Comparison of ENCODE assay signal across 20 cellular contexts in the genomic region with DNA sequence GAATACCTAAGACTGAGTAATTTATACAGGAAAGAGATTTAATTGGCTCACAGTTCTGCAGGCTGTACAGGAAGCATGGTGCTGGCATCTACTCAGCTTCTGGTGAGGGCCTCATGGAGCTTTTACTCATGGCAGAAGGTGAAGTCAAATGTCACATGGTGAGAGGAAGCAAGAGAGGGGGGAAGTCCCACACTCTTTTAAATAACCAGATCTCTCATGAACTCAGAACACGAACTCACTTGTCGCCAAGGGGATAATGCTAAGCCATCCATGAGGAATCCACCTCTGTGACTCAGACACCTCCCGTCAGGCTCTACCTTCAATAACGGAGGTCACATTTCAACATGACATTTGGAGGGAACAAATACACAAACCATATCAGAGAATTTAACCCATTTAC. TPM values are rescaled to one million over a fixed set of nuclear protein-coding genes. Genes with fewer than 3 reads are reported as not detected.
DNase-seq lines count a peak whose midpoint lies in the region; ATAC-seq, FAIRE-seq and TF ChIP-seq lines count a peak whose summit lies in the region.
"Had no signal": no experiment of that assay in that cellular context is flagged by ENCODE, and none has a peak within 500 bp of the region (broad histone marks: within the 10 kb centered on the region; RNA-seq: fewer than 3 reads in every experiment).

No MANE protein-coding gene starts in this region.

- peaks cover 13% of the 10 kb centered on the region for H3K36me3 ChIP-seq in bronchial epithelial cell (ENCODE audit: control insufficient read depth, insufficient read depth, low read length)
- H3K36me3 ChIP-seq in mesendoderm (ENCODE audit: control insufficient read depth, insufficient read depth, low read length), result no peaks in the 10 kb centered on the region

- FAIRE-seq in HTR-8/SVneo (lab: Jason Lieb, UNC), result peak; percentile 42
- FAIRE-seq in bronchial epithelial cell (lab: Jason Lieb, UNC), result no peak

- no peak for TF ChIP-seq CTCF in activated CD8-positive, alpha-beta T cell treated with anti-CD3 and anti-CD28 coated beads for 36 hours (IDR thresholded peaks at IDR 0.05)
- no peak for TF ChIP-seq CTCF in bronchial epithelial cell (IDR thresholded peaks at IDR 0.05; ENCODE audit: insufficient read depth, low read length, severe bottlenecking)

- peaks cover 59% of the 10 kb centered on the region for H3K36me3 Mint-ChIP-seq in activated CD8-positive, alpha-beta T cell treated with anti-CD3 and anti-CD28 coated beads for 36 hours (ENCODE audit: low read depth)
- peaks cover 55% of the 10 kb centered on the region for H3K36me3 Mint-ChIP-seq in activated CD8-positive, alpha-beta T cell treated with anti-CD3 and anti-CD28 coated beads, Interleukin-2, amount 10 ng/mL, durations not matched to agents 7 days and 5 days (ENCODE audit: low read depth)

- no peak overlapping the region for H3K56ac ChIP-seq in mesendoderm (ENCODE audit: low read length)

- H2BK120ac ChIP-seq in mesendoderm (ENCODE audit: low read depth, low read length), result no peak overlapping the region

- no peaks in the 10 kb centered on the region for H3K27me3 Mint-ChIP-seq in activated CD8-positive, alpha-beta T cell treated with anti-CD3 and anti-CD28 coated beads for 36 hours
- H3K27me3 Mint-ChIP-seq in activated CD8-positive, alpha-beta T cell treated with anti-CD3 and anti-CD28 coated beads, Interleukin-2, amount 10 ng/mL, durations not matched to agents 7 days and 5 days (ENCODE audit: low read depth), result no peaks in the 10 kb centered on the region
- H3K27me3 Mint-ChIP-seq: activated naive CD4-positive, alpha-beta T cell treated with anti-CD3 and anti-CD28 coated beads, Interleukin-2, amount 50 U/mL, for 24 hours; natural killer cell treated with Interleukin-12 subunit alpha and Interleukin-12 subunit beta and Interleukin-15 and Interleukin-18, amount 100 ng/mL, for 72 hours had no signal

- no peak overlapping the region for H4K5ac ChIP-seq in mesendoderm (ENCODE audit: low read length)

- no peak overlapping the region for H3K18ac ChIP-seq in mesendoderm (ENCODE audit: low read length)

- no peak overlapping the region for H2BK15ac ChIP-seq in mesendoderm (replicated peaks; ENCODE audit: low read depth)

- intact Hi-C loops in activated CD8-positive, alpha-beta T cell treated with anti-CD3 and anti-CD28 coated beads for 36 hours (cut with micrococcal nuclease), result no loop called here

- no peak overlapping the region for H3K27ac ChIP-seq in mesendoderm (ENCODE audit: low read depth, low read length)
- H3K27ac ChIP-seq: PC-9, tibial nerve had no signal

- no peak overlapping the region for H2AK5ac ChIP-seq in mesendoderm (ENCODE audit: low read length)

- DNase-seq in activated CD8-positive, alpha-beta T cell treated with anti-CD3 and anti-CD28 coated beads for 36 hours, result peak; percentile 18
- DNase-seq in activated CD8-positive, alpha-beta T cell treated with anti-CD3 and anti-CD28 coated beads, Interleukin-2, amount 10 ng/mL, durations not matched to agents 7 days and 5 days, result no peak
- DNase-seq in HTR-8/SVneo (ENCODE audit: insufficient read length, low spot score), result no peak
- peak; percentile 35 for DNase-seq in bronchial epithelial cell (ENCODE audit: low read depth)
- peak; percentile 40 for DNase-seq in mesendoderm
- no peak for DNase-seq in NCI-H748 treated with DMSO at 0.1 percent for 48 hours (lab: John Stamatoyannopoulos, UW)
- DNase-seq: activated CD4-positive, alpha-beta T cell treated with anti-CD3 and anti-CD28 coated beads for 4 hours; activated T-cell treated with anti-CD3 and anti-CD28 coated beads, Interleukin-2, amount 50 U/mL, for 48 hours; H7; islet precursor cell; MV-4-11; NCI-H446 treated with DMSO at 0.1 percent for 48 hours; SHP77 had no signal

- no peaks in the 10 kb centered on the region for H3K4me1 ChIP-seq in mesendoderm (ENCODE audit: control insufficient read depth, low read depth, low read length)

- no peak overlapping the region for H3K4me3 ChIP-seq in bronchial epithelial cell (ENCODE audit: low read depth, low read length)
- no peak overlapping the region for H3K4me3 ChIP-seq in mesendoderm (ENCODE audit: low read length)
- H3K4me3 ChIP-seq: PC-9, tibial nerve had no signal

- H3K4me1 Mint-ChIP-seq in activated CD8-positive, alpha-beta T cell treated with anti-CD3 and anti-CD28 coated beads for 36 hours (ENCODE audit: low read depth), result peaks cover 51% of the 10 kb centered on the region
- H3K4me1 Mint-ChIP-seq in activated CD8-positive, alpha-beta T cell treated with anti-CD3 and anti-CD28 coated beads, Interleukin-2, amount 10 ng/mL, durations not matched to agents 7 days and 5 days (ENCODE audit: low read depth), result peaks cover 25% of the 10 kb centered on the region

- no peak overlapping the region for H3K23ac ChIP-seq in mesendoderm (ENCODE audit: low read length)

- H3K79me2 ChIP-seq in mesendoderm (ENCODE audit: control insufficient read depth, insufficient read depth, low read length), result no peaks in the 10 kb centered on the region

- H3K9me3 Mint-ChIP-seq in activated CD8-positive, alpha-beta T cell treated with anti-CD3 and anti-CD28 coated beads for 36 hours, result peaks cover 8% of the 10 kb centered on the region
- no peaks in the 10 kb centered on the region for H3K9me3 Mint-ChIP-seq in activated CD8-positive, alpha-beta T cell treated with anti-CD3 and anti-CD28 coated beads, Interleukin-2, amount 10 ng/mL, durations not matched to agents 7 days and 5 days (ENCODE audit: insufficient read depth)
- H3K9me3 Mint-ChIP-seq: activated naive CD4-positive, alpha-beta T cell treated with anti-CD3 and anti-CD28 coated beads, Interleukin-2, amount 50 U/mL, for 24 hours; natural killer cell treated with Interleukin-12 subunit alpha and Interleukin-12 subunit beta and Interleukin-15 and Interleukin-18, amount 100 ng/mL, for 72 hours; T-helper 2 cell treated with Interferon-gamma antibody and Interleukin-4, amounts not matched to agents 5 μg/mL and 100 μg/mL, for 36 hours had no signal

- POLR2A ChIA-PET in activated CD8-positive, alpha-beta T cell treated with anti-CD3 and anti-CD28 coated beads for 36 hours (lab: Charles Lee), result no interaction called here
- POLR2A ChIA-PET in activated CD8-positive, alpha-beta T cell treated with anti-CD3 and anti-CD28 coated beads, Interleukin-2, amount 10 ng/mL, durations not matched to agents 7 days and 5 days (lab: Charles Lee), result no interaction called here

- H3K27me3 ChIP-seq in bronchial epithelial cell (ENCODE audit: control insufficient read depth, insufficient read depth, low read length) (no peaks in the 10 kb centered on the region), mesendoderm (ENCODE audit: insufficient read depth, low read length, poor library complexity) (no peaks in the 10 kb centered on the region)
- H3K27me3 ChIP-seq: tibial nerve had no signal

- H3K4me3 Mint-ChIP-seq in activated CD8-positive, alpha-beta T cell treated with anti-CD3 and anti-CD28 coated beads for 36 hours, result no peak overlapping the region
- H3K4me3 Mint-ChIP-seq in activated CD8-positive, alpha-beta T cell treated with anti-CD3 and anti-CD28 coated beads, Interleukin-2, amount 10 ng/mL, durations not matched to agents 7 days and 5 days, result no peak overlapping the region
- H3K4me3 Mint-ChIP-seq: activated naive CD4-positive, alpha-beta T cell treated with anti-CD3 and anti-CD28 coated beads, Interleukin-2, amount 50 U/mL, for 24 hours; natural killer cell treated with Interleukin-12 subunit alpha and Interleukin-12 subunit beta and Interleukin-15 and Interleukin-18, amount 100 ng/mL, for 72 hours; T-helper 2 cell treated with Interferon-gamma antibody and Interleukin-4, amounts not matched to agents 5 μg/mL and 100 μg/mL, for 36 hours had no signal

- H4K8ac ChIP-seq in mesendoderm (ENCODE audit: low read depth, low read length), result no peak overlapping the region

- H3K4ac ChIP-seq in mesendoderm (ENCODE audit: low read depth, low read length), result no peak overlapping the region

- WGBS in mesendoderm (ENCODE audit: extremely low coverage, insufficient coverage, low lambda C conversion rate), result no CpG with 5 or more reads among the region's 4 CpGs

- H3K27ac Mint-ChIP-seq in activated CD8-positive, alpha-beta T cell treated with anti-CD3 and anti-CD28 coated beads for 36 hours, result no peak overlapping the region
- H3K27ac Mint-ChIP-seq in activated CD8-positive, alpha-beta T cell treated with anti-CD3 and anti-CD28 coated beads, Interleukin-2, amount 10 ng/mL, durations not matched to agents 7 days and 5 days, result no peak overlapping the region
- H3K27ac Mint-ChIP-seq: activated naive CD4-positive, alpha-beta T cell treated with anti-CD3 and anti-CD28 coated beads, Interleukin-2, amount 50 U/mL, for 24 hours; natural killer cell treated with Interleukin-12 subunit alpha and Interleukin-12 subunit beta and Interleukin-15 and Interleukin-18, amount 100 ng/mL, for 72 hours had no signal

- H3K79me1 ChIP-seq in mesendoderm (ENCODE audit: low read length), result no peaks in the 10 kb centered on the region

- H3K9ac ChIP-seq in mesendoderm (ENCODE audit: low read length), result no peak overlapping the region

- peak; percentile 33 for ATAC-seq in activated CD8-positive, alpha-beta T cell treated with anti-CD3 and anti-CD28 coated beads for 36 hours
- no peak for ATAC-seq in activated CD8-positive, alpha-beta T cell treated with anti-CD3 and anti-CD28 coated beads, Interleukin-2, amount 10 ng/mL, durations not matched to agents 7 days and 5 days
- ATAC-seq in HG02759 (IDR thresholded peaks at IDR 0.05; ENCODE audit: unreplicated experiment) (no peak), GM19328 (IDR thresholded peaks at IDR 0.05; ENCODE audit: unreplicated experiment) (no peak)
- ATAC-seq: natural killer cell treated with Interleukin-12 subunit alpha and Interleukin-12 subunit beta and Interleukin-15 and Interleukin-18, amount 100 ng/mL, for 72 hours had no signal

- no peak overlapping the region for H2BK5ac ChIP-seq in mesendoderm (ENCODE audit: low read length)

- CTCF ChIA-PET in activated CD8-positive, alpha-beta T cell treated with anti-CD3 and anti-CD28 coated beads for 36 hours (lab: Charles Lee), result interaction anchor here (1.0 to 5.6 kb wide), 15 partner anchors 8 to 224 kb away, joined by 3 to 59 read pairs (median 16); no protein-coding TSS in a partner anchor
- CTCF ChIA-PET in activated CD8-positive, alpha-beta T cell treated with anti-CD3 and anti-CD28 coated beads, Interleukin-2, amount 10 ng/mL, durations not matched to agents 7 days and 5 days (lab: Charles Lee), result interaction anchor here (0.6 to 6.1 kb wide), 13 partner anchors 8 to 277 kb away, joined by 3 to 56 read pairs (median 15); no protein-coding TSS in a partner anchor

- H3K4me2 ChIP-seq in mesendoderm (ENCODE audit: low read length), result no peak overlapping the region
- H3K4me2 ChIP-seq: PC-9 had no signal

RNA-seq across cellular contexts. Expression of a gene that starts 42.2 kb away (rescaled TPM):
- total RNA-seq in activated CD8-positive, alpha-beta T cell treated with anti-CD3 and anti-CD28 coated beads for 36 hours, result 10 to 100 TPM; 29.8 to 32.9 TPM
- 10 to 100 TPM; 28.3 to 30.4 TPM for total RNA-seq in activated CD8-positive, alpha-beta T cell treated with anti-CD3 and anti-CD28 coated beads, Interleukin-2, amount 10 ng/mL, durations not matched to agents 7 days and 5 days
- 56.6 and 58.8 TPM in 2 replicates for total RNA-seq in bronchial epithelial cell
- 24.1 TPM for polyA plus RNA-seq in mesendoderm (2013, experiment 1 of 2)
- polyA plus RNA-seq in mesendoderm (2013, experiment 2 of 2), result 23.9 TPM

Comparison
In these comparisons a context has a peak if more than half of its experiments do, and no peak if none do; other contexts are left out.
1. DNase-seq: peak in activated CD8-positive, alpha-beta T cell treated with anti-CD3 and anti-CD28 coated beads for 36 hours (single experiment), bronchial epithelial cell (single experiment) and mesendoderm (single experiment); none in activated CD8-positive, alpha-beta T cell treated with anti-CD3 and anti-CD28 coated beads, Interleukin-2, amount 10 ng/mL, durations not matched to agents 7 days and 5 days (single experiment), HTR-8/SVneo (single experiment) and NCI-H748 treated with DMSO at 0.1 percent for 48 hours (single experiment).